In genomic region chr20:44580581-44581268, GRCh38 we compare ENCODE assay signal across 17 cellular contexts. TPM values are rescaled to one million over a fixed set of nuclear protein-coding genes. Genes with fewer than 3 reads are reported as not detected.
DNase-seq lines count a peak whose midpoint lies in the region; ATAC-seq and TF ChIP-seq lines count a peak whose summit lies in the region.
"Had no signal": no experiment of that assay in that cellular context is flagged by ENCODE, and none has a peak within 500 bp of the region (broad histone marks: within the 10 kb centered on the region; RNA-seq: fewer than 3 reads in every experiment).

No MANE protein-coding gene starts in this region.

- H3K36me3 ChIP-seq in colonic mucosa: no peaks in the 10 kb centered on the region
- H3K36me3 ChIP-seq in upper lobe of left lung: no peaks in the 10 kb centered on the region
- H3K36me3 ChIP-seq: WERI-Rb-1 had no signal

- no peaks in the 10 kb centered on the region for H3K9me3 Mint-ChIP-seq in activated CD4-positive, alpha-beta T cell treated with anti-CD3 and anti-CD28 coated beads for 36 hours (ENCODE audit: low read depth)
- no peaks in the 10 kb centered on the region for H3K9me3 Mint-ChIP-seq in naive B cell

- peaks cover 2% of the 10 kb centered on the region for H3K27me3 Mint-ChIP-seq in activated CD4-positive, alpha-beta T cell treated with anti-CD3 and anti-CD28 coated beads for 36 hours
- H3K27me3 Mint-ChIP-seq in naive B cell: no peaks in the 10 kb centered on the region
- H3K27me3 Mint-ChIP-seq: progenitor cell of endocrine pancreas had no signal

- no peak for TF ChIP-seq POLR2A in upper lobe of left lung (IDR thresholded peaks at IDR 0.05)

- no peak overlapping the region for H3K4me3 Mint-ChIP-seq in activated CD4-positive, alpha-beta T cell treated with anti-CD3 and anti-CD28 coated beads for 36 hours
- H3K4me3 Mint-ChIP-seq in naive B cell: peak overlapping the region; percentile 84 to 96 (median 93)

- no peaks in the 10 kb centered on the region for H3K36me3 Mint-ChIP-seq in activated CD4-positive, alpha-beta T cell treated with anti-CD3 and anti-CD28 coated beads for 36 hours (ENCODE audit: low read depth)
- no peaks in the 10 kb centered on the region for H3K36me3 Mint-ChIP-seq in naive B cell

- intact Hi-C loops in activated CD4-positive, alpha-beta T cell treated with anti-CD3 and anti-CD28 coated beads for 36 hours (cut with DNase I, micrococcal nuclease): no loop called here
- intact Hi-C loops in colonic mucosa (cut with DNase I): no loop called here
- intact Hi-C loops in dorsolateral prefrontal cortex (cut with DNase I): no loop called here

- H3K9me3 ChIP-seq in colonic mucosa: no peaks in the 10 kb centered on the region
- no peaks in the 10 kb centered on the region for H3K9me3 ChIP-seq in upper lobe of left lung
- H3K9me3 ChIP-seq: Caco-2 had no signal

- TF ChIP-seq CTCF in colonic mucosa (IDR thresholded peaks at IDR 0.05) (no peak), upper lobe of left lung (IDR thresholded peaks at IDR 0.05) (no peak), dorsolateral prefrontal cortex (IDR thresholded peaks at IDR 0.05 in 54 of 56, conservative IDR thresholded peaks at IDR 0.05 in 2 of 56; ENCODE audit: low read depth in 1 of 56, partially characterized antibody in 56 of 56) (no peak)

- H3K27ac ChIP-seq in colonic mucosa: peak overlapping the region; percentile 54
- H3K27ac ChIP-seq in upper lobe of left lung: peak overlapping the region; percentile 81 to 95 (median 86)
- peak overlapping the region in 11 of 59 donors; percentile 12 to 76 (median 32) for H3K27ac ChIP-seq in dorsolateral prefrontal cortex
- H3K27ac ChIP-seq: 22Rv1, WERI-Rb-1 had no signal

- no peak for DNase-seq in activated CD4-positive, alpha-beta T cell treated with anti-CD3 and anti-CD28 coated beads for 36 hours
- no peak for DNase-seq in activated CD4-positive, alpha-beta T cell treated with anti-CD3 and anti-CD28 coated beads for 1 hour
- DNase-seq in colonic mucosa (no peak), naive B cell (no peak), upper lobe of left lung (no peak), dorsolateral prefrontal cortex (no peak)
- DNase-seq: Caco-2; effector memory CD4-positive, alpha-beta T cell; GM23248; MV-4-11; NCI-H446; SHP77 treated with DMSO at 0.1 percent for 48 hours; WERI-Rb-1 had no signal

- POLR2A ChIA-PET in activated CD4-positive, alpha-beta T cell treated with anti-CD3 and anti-CD28 coated beads for 36 hours (lab: Charles Lee): no interaction called here

- H3K27ac Mint-ChIP-seq in activated CD4-positive, alpha-beta T cell treated with anti-CD3 and anti-CD28 coated beads for 36 hours: no peak overlapping the region
- peak overlapping the region in 5 of 6 donors; percentile 92 to 98 (median 96) for H3K27ac Mint-ChIP-seq in naive B cell
- H3K27ac Mint-ChIP-seq: progenitor cell of endocrine pancreas had no signal

- no peak for TF ChIP-seq EP300 in upper lobe of left lung (IDR thresholded peaks at IDR 0.05)

- H3K9ac ChIP-seq in colonic mucosa (ENCODE audit: low read depth in 2 of 2, low read length in 2 of 2): no peak overlapping the region

- WGBS in upper lobe of left lung, 2 donors: 74 to 80% methylated on average over 9 of the region's 9 CpGs

- no peak overlapping the region for H3K4me3 ChIP-seq in colonic mucosa
- no peak overlapping the region for H3K4me3 ChIP-seq in upper lobe of left lung
- no peak overlapping the region for H3K4me3 ChIP-seq in dorsolateral prefrontal cortex
- H3K4me3 ChIP-seq: GM23248 had no signal

- CTCF ChIA-PET in activated CD4-positive, alpha-beta T cell treated with anti-CD3 and anti-CD28 coated beads for 36 hours (lab: Charles Lee): interaction anchor here (0.7 to 1.4 kb wide), 2 partner anchors 29 to 65 kb away, joined by 3 read pairs; no protein-coding TSS in a partner anchor

- ATAC-seq in activated CD4-positive, alpha-beta T cell treated with anti-CD3 and anti-CD28 coated beads for 36 hours: peak; percentile 11
- ATAC-seq in naive B cell (ENCODE audit: low read depth in 2 of 2): no peak
- no peak for ATAC-seq in upper lobe of left lung (ENCODE audit: low FRiP score in 2 of 2)
- ATAC-seq in GM18858 (IDR thresholded peaks at IDR 0.05; ENCODE audit: unreplicated experiment): no peak
- no peak for ATAC-seq in HG03342 (IDR thresholded peaks at IDR 0.05; ENCODE audit: unreplicated experiment)

- no peaks in the 10 kb centered on the region for H3K4me1 ChIP-seq in colonic mucosa
- H3K4me1 ChIP-seq in upper lobe of left lung: peaks cover 41 to 44% (median 42%) of the 10 kb centered on the region in 4 donors
- H3K4me1 ChIP-seq: Caco-2 had no signal

- peaks cover 14% of the 10 kb centered on the region for H3K4me1 Mint-ChIP-seq in activated CD4-positive, alpha-beta T cell treated with anti-CD3 and anti-CD28 coated beads for 36 hours
- peaks cover 68 to 85% (median 69%) of the 10 kb centered on the region in 3 donors for H3K4me1 Mint-ChIP-seq in naive B cell

- no peaks in the 10 kb centered on the region for H3K27me3 ChIP-seq in colonic mucosa
- H3K27me3 ChIP-seq in upper lobe of left lung: no peaks in the 10 kb centered on the region
- no peaks in the 10 kb centered on the region for H3K27me3 ChIP-seq in dorsolateral prefrontal cortex

RNA-seq across cellular contexts. Expression of gene PKIG, which starts 1.7 kb away (rescaled TPM):
- 1 to 10 TPM; 4.5 to 4.6 TPM for total RNA-seq in activated CD4-positive, alpha-beta T cell treated with anti-CD3 and anti-CD28 coated beads for 36 hours
- total RNA-seq in colonic mucosa (10 to 100 TPM; 24.4 to 46.1 TPM), upper lobe of left lung (10 to 100 TPM; 46.1 to 91.5 (median 67.8) TPM), dorsolateral prefrontal cortex (100 to 1,000 TPM in 6 of 120 experiments, 10 to 100 TPM in 114; 35.0 to 115 (median 72.9) TPM)
- 100 to 1,000 TPM in 4 of 6 donors, 10 to 100 TPM in 2; 74.7 to 219 (median 103) TPM for polyA plus RNA-seq in naive B cell (ENCODE audit: low read depth in 6 of 6)

RNA-seq across cellular contexts. Expression of gene SERINC3, which starts 58.9 kb away (rescaled TPM):
- 10 to 100 TPM; 51.9 to 58.5 TPM for total RNA-seq in activated CD4-positive, alpha-beta T cell treated with anti-CD3 and anti-CD28 coated beads for 36 hours
- total RNA-seq in colonic mucosa (100 to 1,000 TPM in 1 of 2 donors, 10 to 100 TPM in 1; 82.8 to 121 TPM), upper lobe of left lung (100 to 1,000 TPM in 4 of 6 donors, 10 to 100 TPM in 2; 56.3 to 122 (median 107) TPM), dorsolateral prefrontal cortex (100 to 1,000 TPM; 107 to 236 (median 191) TPM)
- polyA plus RNA-seq in naive B cell (ENCODE audit: low read depth in 6 of 6): 100 to 1,000 TPM; 120 to 145 (median 133) TPM

Comparison
In these comparisons a context has a peak if more than half of its experiments do, and no peak if none do; other contexts are left out.
1. RNA of gene PKIG, which starts 1.7 kb away (total RNA-seq): 46.1 to 91.5 TPM in upper lobe of left lung, 35.0 to 115 TPM in dorsolateral prefrontal cortex and 24.4 to 46.1 TPM in colonic mucosa; 4.5 to 4.6 TPM in activated CD4-positive, alpha-beta T cell treated with anti-CD3 and anti-CD28 coated beads for 36 hours; every median in the first group is over 4 times any median in the second.